In the genomic region with DNA sequence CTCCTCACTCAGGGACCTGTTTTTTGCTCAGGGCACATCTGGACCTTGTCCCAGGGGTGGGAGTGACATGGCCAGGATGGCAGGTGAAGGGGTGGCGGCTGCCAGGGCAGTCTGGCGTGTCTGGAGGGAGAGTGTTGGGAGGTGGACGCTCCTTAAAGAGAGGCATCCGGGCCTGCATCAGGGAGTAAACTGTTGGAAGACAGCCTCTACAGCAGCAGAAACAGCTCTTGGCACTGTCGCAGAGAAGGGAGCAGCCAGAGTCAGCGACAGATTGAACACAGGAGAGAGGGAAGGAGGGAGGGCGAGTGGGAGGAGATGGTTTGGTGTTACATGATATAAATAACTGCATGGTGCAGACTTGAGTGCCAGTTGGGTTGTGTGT, we compare ENCODE assay signal across 14 cellular contexts. TPM values are rescaled to one million over a fixed set of nuclear protein-coding genes. Genes with fewer than 3 reads are reported as not detected.
DNase-seq lines count a peak whose midpoint lies in the region; ATAC-seq and TF ChIP-seq lines count a peak whose summit lies in the region.
"Had no signal": no experiment of that assay in that cellular context is flagged by ENCODE, and none has a peak within 500 bp of the region (broad histone marks: within the 10 kb centered on the region; RNA-seq: fewer than 3 reads in every experiment).

No MANE protein-coding gene starts in this region.

- peak; percentile 82 to 94 (median 90) for ATAC-seq in psoas muscle
- ATAC-seq in activated naive CD4-positive, alpha-beta T cell treated with anti-CD3 and anti-CD28 coated beads, Interleukin-2, amount 50 U/mL, for 72 hours: no peak
- ATAC-seq: activated CD8-positive, alpha-beta T cell treated with anti-CD3 and anti-CD28 coated beads for 36 hours had no signal

- no peaks in the 10 kb centered on the region for H3K9me3 ChIP-seq in adipocyte (ENCODE audit: control insufficient read depth, low read length)
- H3K9me3 ChIP-seq in right atrium auricular region: no peaks in the 10 kb centered on the region
- no peaks in the 10 kb centered on the region for H3K9me3 ChIP-seq in psoas muscle

- H3K27ac Mint-ChIP-seq in activated naive CD4-positive, alpha-beta T cell treated with anti-CD3 and anti-CD28 coated beads, Interleukin-2, amount 50 U/mL, for 72 hours: no peak overlapping the region
- H3K27ac Mint-ChIP-seq: activated CD8-positive, alpha-beta T cell treated with anti-CD3 and anti-CD28 coated beads for 36 hours had no signal

- H3K9me3 Mint-ChIP-seq in activated naive CD4-positive, alpha-beta T cell treated with anti-CD3 and anti-CD28 coated beads, Interleukin-2, amount 50 U/mL, for 72 hours: no peaks in the 10 kb centered on the region
- H3K9me3 Mint-ChIP-seq: activated CD8-positive, alpha-beta T cell treated with anti-CD3 and anti-CD28 coated beads for 36 hours had no signal

- H3K27ac ChIP-seq in right atrium auricular region: peak overlapping the region; percentile 78 to 87
- H3K27ac ChIP-seq in psoas muscle: peak overlapping the region; percentile 85

- H3K4me3 ChIP-seq in adipocyte (ENCODE audit: low read length) (peak overlapping the region; percentile 29), right atrium auricular region (no peak overlapping the region), psoas muscle (peak overlapping the region; percentile 15)
- H3K4me3 ChIP-seq: skin epidermis had no signal

- intact Hi-C loops in psoas muscle (cut with DNase I): loop anchor here in 1 of 2 donors (5.0 kb wide), 2 partner anchors 50 to 75 kb away; no protein-coding TSS in a partner anchor

- WGBS in psoas muscle, 3 donors: 20 to 29% (median 21%) methylated on average over 7 of the region's 7 CpGs

- peak overlapping the region; percentile 59 for H3K9ac ChIP-seq in adipocyte (ENCODE audit: low read length)

- no peaks in the 10 kb centered on the region for H3K27me3 ChIP-seq in adipocyte (replicated peaks; ENCODE audit: control insufficient read depth, insufficient read depth, low read length)
- no peaks in the 10 kb centered on the region for H3K27me3 ChIP-seq in right atrium auricular region
- no peaks in the 10 kb centered on the region for H3K27me3 ChIP-seq in psoas muscle (ENCODE audit: insufficient read depth in 3 of 3, low read length in 2 of 3)

- peaks cover 63% of the 10 kb centered on the region for H3K4me1 ChIP-seq in adipocyte (ENCODE audit: control insufficient read depth, insufficient read depth, low read length)
- H3K4me1 ChIP-seq in right atrium auricular region: peaks cover 0 to 21% of the 10 kb centered on the region in 2 donors
- H3K4me1 ChIP-seq in psoas muscle: peaks cover 26% of the 10 kb centered on the region

- DNase-seq in AG20443 (ENCODE audit: low spot score) (peak; percentile 27), adipocyte (ENCODE audit: low read depth) (no peak), right atrium auricular region (ENCODE audit: low spot score) (no peak), psoas muscle (peak; percentile 45 to 75), NCI-H1092 treated with DMSO at 0.1 percent for 48 hours (lab: John Stamatoyannopoulos, UW) (no peak), GF-D8 (lab: John Stamatoyannopoulos, UW) (no peak)
- DNase-seq in activated naive CD4-positive, alpha-beta T cell treated with anti-CD3 and anti-CD28 coated beads, Interleukin-2, amount 50 U/mL, for 72 hours (ENCODE audit: low spot score in 2 of 2): no peak
- no peak for DNase-seq in activated T-cell treated with anti-CD3 and anti-CD28 coated beads, Interleukin-2, amount 50 U/mL, for 48 hours
- DNase-seq: activated CD8-positive, alpha-beta T cell treated with anti-CD3 and anti-CD28 coated beads for 36 hours; activated naive CD4-positive, alpha-beta T cell treated with Interleukin-2 at 50 U/mL for 16 hours; DMS79 treated with DMSO at 0.1 percent for 48 hours; NCI-H526; T1000 had no signal

- H3K36me3 ChIP-seq in adipocyte (ENCODE audit: control insufficient read depth, insufficient read depth, low read length, severe bottlenecking) (no peaks in the 10 kb centered on the region), right atrium auricular region (no peaks in the 10 kb centered on the region), psoas muscle (ENCODE audit: insufficient read depth in 1 of 2, low read depth in 1 of 2) (no peaks in the 10 kb centered on the region)

- TF ChIP-seq CTCF in right atrium auricular region (IDR thresholded peaks at IDR 0.05) (no peak), psoas muscle (IDR thresholded peaks at IDR 0.05) (no peak)

- H3K36me3 Mint-ChIP-seq in activated naive CD4-positive, alpha-beta T cell treated with anti-CD3 and anti-CD28 coated beads, Interleukin-2, amount 50 U/mL, for 72 hours: peaks cover 0 to 6% of the 10 kb centered on the region in 2 donors

RNA-seq across cellular contexts. Expression of a gene that starts 52.8 kb away (rescaled TPM):
- total RNA-seq in right atrium auricular region: 10 to 100 TPM; 11.4 to 26.1 TPM
- 10 to 100 TPM; 15.0 to 30.2 (median 22.3) TPM for total RNA-seq in psoas muscle
- 10 to 100 TPM in 2 of 3 donors, 1 to 10 TPM in 1; 5.3 to 18.7 (median 10.4) TPM for polyA plus RNA-seq in psoas muscle
- 1 to 10 TPM; 1.1 to 1.4 TPM for total RNA-seq in activated naive CD4-positive, alpha-beta T cell treated with anti-CD3 and anti-CD28 coated beads, Interleukin-2, amount 50 U/mL, for 72 hours

Comparison
In these comparisons a context has a peak if more than half of its experiments do, and no peak if none do; other contexts are left out.
1. DNase-seq: peak in AG20443 (single experiment) and psoas muscle (2 of 2); none in adipocyte (single experiment), right atrium auricular region (single experiment), activated naive CD4-positive, alpha-beta T cell treated with anti-CD3 and anti-CD28 coated beads, Interleukin-2, amount 50 U/mL, for 72 hours (0 of 2), activated T-cell treated with anti-CD3 and anti-CD28 coated beads, Interleukin-2, amount 50 U/mL, for 48 hours (0 of 2), NCI-H1092 treated with DMSO at 0.1 percent for 48 hours (single experiment) and GF-D8 (single experiment).
2. H3K4me3 ChIP-seq: peak in adipocyte (single experiment) and psoas muscle (single experiment); none in right atrium auricular region (0 of 2).
3. ATAC-seq: peak in psoas muscle (4 of 4); none in activated naive CD4-positive, alpha-beta T cell treated with anti-CD3 and anti-CD28 coated beads, Interleukin-2, amount 50 U/mL, for 72 hours (0 of 2).
4. RNA of a gene that starts 52.8 kb away (total RNA-seq): 11.4 to 26.1 TPM in right atrium auricular region and 15.0 to 30.2 TPM in psoas muscle; 1.1 to 1.4 TPM in activated naive CD4-positive, alpha-beta T cell treated with anti-CD3 and anti-CD28 coated beads, Interleukin-2, amount 50 U/mL, for 72 hours; every median in the first group is over 4 times any median in the second.